Comparison of ENCODE assay signal across 26 cellular contexts in the genomic region with DNA sequence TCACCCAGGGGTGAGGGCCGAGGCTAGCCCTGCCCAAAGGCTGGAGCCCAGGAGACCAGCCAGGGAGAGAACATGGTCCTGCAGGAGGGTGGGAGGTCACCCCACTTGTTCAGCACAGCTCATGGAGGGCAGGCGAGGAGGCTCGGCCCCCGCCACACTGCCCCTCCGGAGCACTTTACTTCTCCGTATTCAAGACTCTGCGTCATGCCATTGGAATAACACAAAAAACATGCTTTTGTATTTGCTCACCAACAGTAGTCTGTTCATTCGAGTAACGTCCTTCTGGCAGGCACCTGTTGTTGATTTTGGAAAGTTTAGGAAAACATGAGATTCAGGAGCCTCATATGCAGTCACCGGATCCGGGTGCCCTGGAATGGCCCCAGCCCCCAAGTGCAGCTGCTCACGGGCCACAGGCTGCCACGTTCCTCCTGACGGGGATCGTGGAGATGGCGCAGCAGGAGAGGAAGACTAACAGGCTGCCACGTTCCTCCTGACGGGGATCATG.
DNase-seq lines count a peak whose midpoint lies in the region; TF ChIP-seq lines count a peak whose summit lies in the region.
"Had no signal": no experiment of that assay in that cellular context is flagged by ENCODE, and none has a peak within 500 bp of the region (broad histone marks: within the 10 kb centered on the region; RNA-seq: fewer than 3 reads in every experiment).

No MANE protein-coding gene starts in this region.

- no peak overlapping the region for H2BK5ac ChIP-seq in neuronal stem cell (ENCODE audit: low read length)

- peak overlapping the region; percentile 56 for H3K4me3 Mint-ChIP-seq in HFFc6
- no peak overlapping the region for H3K4me3 Mint-ChIP-seq in chondrocyte (ENCODE audit: unreplicated experiment)
- H3K4me3 Mint-ChIP-seq: CD4-positive, CD25-positive, alpha-beta regulatory T cell; natural killer cell; stimulated activated effector memory CD8-positive, alpha-beta T cell treated with anti-CD3 and anti-CD28 coated beads, Interleukin-12 subunit alpha, Interleukin-12 subunit beta, amount 100 ng/mL, for 72 hours had no signal

- TF ChIP-seq CTCF in HFFc6 (IDR thresholded peaks at IDR 0.05): no peak
- TF ChIP-seq CTCF in chondrocyte (IDR thresholded peaks at IDR 0.05): no peak

- DNase-seq in AG08395 (ENCODE audit: low spot score) (peak; percentile 50), HFFc6 (peak; percentile 47), chondrocyte (ENCODE audit: low spot score) (no peak), neuronal stem cell (ENCODE audit: low spot score) (no peak), NCI-H510A treated with DMSO at 0.1 percent for 48 hours (lab: John Stamatoyannopoulos, UW) (no peak), HuH-7.5 (ENCODE audit: low spot score) (no peak)
- DNase-seq in activated naive CD4-positive, alpha-beta T cell treated with anti-CD3 and anti-CD28 coated beads, Interleukin-2, amount 50 U/mL, for 16 hours: no peak
- no peak for DNase-seq in activated CD4-positive, CD25-positive, alpha-beta regulatory T cell (lab: John Stamatoyannopoulos, UW)
- DNase-seq: amygdala; CD4-positive, CD25-positive, alpha-beta regulatory T cell; cerebellar nuclear complex; hippocampal formation; islet precursor cell; KG1; mammary epithelial cell; natural killer cell; NCI-H1092; NCI-H2081; NCI-H526; psoas muscle; SHP77; stimulated activated CD4-positive, alpha-beta T cell treated with anti-CD3 and anti-CD28 coated beads, Interleukin-15, amount 100 ng/mL, for 24 hours; T-helper 2 cell had no signal

- H3K36me3 Mint-ChIP-seq in HFFc6 (ENCODE audit: low read depth) (no peaks in the 10 kb centered on the region), chondrocyte (ENCODE audit: low read depth) (no peaks in the 10 kb centered on the region)
- H3K36me3 Mint-ChIP-seq: natural killer cell; stimulated activated effector memory CD8-positive, alpha-beta T cell treated with anti-CD3 and anti-CD28 coated beads, Interleukin-12 subunit alpha, Interleukin-12 subunit beta, amount 100 ng/mL, for 72 hours had no signal

- H3K14ac ChIP-seq in neuronal stem cell (ENCODE audit: low read length): peak overlapping the region; percentile 63

- H3K18ac ChIP-seq in neuronal stem cell (ENCODE audit: low read length): peak overlapping the region; percentile 84

- no peak overlapping the region for H3K4me2 ChIP-seq in neuronal stem cell (ENCODE audit: insufficient read depth, low read length, poor library complexity, severe bottlenecking)
- H3K4me2 ChIP-seq: A549 had no signal

- no peaks in the 10 kb centered on the region for H3K9me3 Mint-ChIP-seq in HFFc6
- H3K9me3 Mint-ChIP-seq in chondrocyte (ENCODE audit: low read depth): no peaks in the 10 kb centered on the region
- H3K9me3 Mint-ChIP-seq: natural killer cell; stimulated activated effector memory CD8-positive, alpha-beta T cell treated with anti-CD3 and anti-CD28 coated beads, Interleukin-12 subunit alpha, Interleukin-12 subunit beta, amount 100 ng/mL, for 72 hours had no signal

- no peaks in the 10 kb centered on the region for H3K27me3 ChIP-seq in neuronal stem cell (ENCODE audit: control insufficient read depth in 3 of 3, insufficient read depth in 3 of 3, low read depth in 1 of 3, low read length in 3 of 3)

- H3K9me3 ChIP-seq in neuronal stem cell (replicated peaks in 1 of 2; ENCODE audit: control insufficient read depth in 2 of 2, insufficient read depth in 1 of 2, low read depth in 1 of 2, low read length in 2 of 2): no peaks in the 10 kb centered on the region
- H3K9me3 ChIP-seq: A549, psoas muscle, thoracic aorta had no signal

- H2BK12ac ChIP-seq in neuronal stem cell (ENCODE audit: low read length): no peak overlapping the region

- no peak overlapping the region for H3K4ac ChIP-seq in neuronal stem cell (ENCODE audit: low read length)

- H2BK15ac ChIP-seq in neuronal stem cell (ENCODE audit: low read length): no peak overlapping the region

- no peak overlapping the region for H2BK120ac ChIP-seq in neuronal stem cell (ENCODE audit: low read depth, low read length)

- H3K4me3 ChIP-seq in neuronal stem cell (ENCODE audit: low read length in 2 of 2): no peak overlapping the region
- H3K4me3 ChIP-seq: A549, psoas muscle, thoracic aorta had no signal

- no peak overlapping the region for H4K91ac ChIP-seq in neuronal stem cell (ENCODE audit: low read depth, low read length, poor library complexity)

- H3K23ac ChIP-seq in neuronal stem cell (ENCODE audit: low read depth, low read length, poor library complexity): no peak overlapping the region

- H3K27ac Mint-ChIP-seq in HFFc6 (no peak overlapping the region), chondrocyte (ENCODE audit: unreplicated experiment) (peak overlapping the region; percentile 95)
- H3K27ac Mint-ChIP-seq: CD4-positive, CD25-positive, alpha-beta regulatory T cell; natural killer cell had no signal

- H4K8ac ChIP-seq in neuronal stem cell (ENCODE audit: low read depth, low read length): no peak overlapping the region

- no CpG with 5 or more reads among the region's 18 CpGs for WGBS in neuronal stem cell (ENCODE audit: extremely low coverage in 2 of 2, insufficient read length in 2 of 2, insufficient replicate concordance in 1 of 2), 2 donors

- H3K36me3 ChIP-seq in neuronal stem cell (replicated peaks in 1 of 2; ENCODE audit: control insufficient read depth in 2 of 2, insufficient read depth in 2 of 2, low read length in 2 of 2): no peaks in the 10 kb centered on the region
- H3K36me3 ChIP-seq: thoracic aorta had no signal

- H2AFZ ChIP-seq in neuronal stem cell (ENCODE audit: low read length): no peak overlapping the region

- no peak overlapping the region for H2AK5ac ChIP-seq in neuronal stem cell (ENCODE audit: low read depth, low read length)

- peak overlapping the region; percentile 30 for H3K9ac ChIP-seq in neuronal stem cell (ENCODE audit: low read depth, low read length, poor library complexity)

- H3K4me1 Mint-ChIP-seq in HFFc6 (ENCODE audit: low read depth): peaks cover 19% of the 10 kb centered on the region
- peaks cover 64% of the 10 kb centered on the region for H3K4me1 Mint-ChIP-seq in chondrocyte (ENCODE audit: low read depth)
- H3K4me1 Mint-ChIP-seq: stimulated activated effector memory CD8-positive, alpha-beta T cell treated with anti-CD3 and anti-CD28 coated beads, Interleukin-12 subunit alpha, Interleukin-12 subunit beta, amount 100 ng/mL, for 72 hours had no signal

- H3K79me1 ChIP-seq in neuronal stem cell (ENCODE audit: low read depth, low read length): no peaks in the 10 kb centered on the region

- H3K27ac ChIP-seq in neuronal stem cell (replicated peaks; ENCODE audit: low read length): no peak overlapping the region
- H3K27ac ChIP-seq: psoas muscle, thoracic aorta had no signal

- H3K27me3 Mint-ChIP-seq in HFFc6 (ENCODE audit: insufficient read depth) (peaks cover 12% of the 10 kb centered on the region), chondrocyte (ENCODE audit: low read depth) (no peaks in the 10 kb centered on the region)

- H3K4me1 ChIP-seq in neuronal stem cell (ENCODE audit: control insufficient read depth in 2 of 2, insufficient read depth in 1 of 2, low read depth in 1 of 2, low read length in 2 of 2): peaks cover 0 to 1% of the 10 kb centered on the region in 2 donors
- H3K4me1 ChIP-seq: psoas muscle had no signal

Comparison
In these comparisons a context has a peak if more than half of its experiments do, and no peak if none do; other contexts are left out.
1. DNase-seq: peak in AG08395 (single experiment) and HFFc6 (single experiment); none in chondrocyte (single experiment), neuronal stem cell (single experiment), activated naive CD4-positive, alpha-beta T cell treated with anti-CD3 and anti-CD28 coated beads, Interleukin-2, amount 50 U/mL, for 16 hours (single experiment), NCI-H510A treated with DMSO at 0.1 percent for 48 hours (single experiment), activated CD4-positive, CD25-positive, alpha-beta regulatory T cell (0 of 4) and HuH-7.5 (single experiment).